In the genomic region with DNA sequence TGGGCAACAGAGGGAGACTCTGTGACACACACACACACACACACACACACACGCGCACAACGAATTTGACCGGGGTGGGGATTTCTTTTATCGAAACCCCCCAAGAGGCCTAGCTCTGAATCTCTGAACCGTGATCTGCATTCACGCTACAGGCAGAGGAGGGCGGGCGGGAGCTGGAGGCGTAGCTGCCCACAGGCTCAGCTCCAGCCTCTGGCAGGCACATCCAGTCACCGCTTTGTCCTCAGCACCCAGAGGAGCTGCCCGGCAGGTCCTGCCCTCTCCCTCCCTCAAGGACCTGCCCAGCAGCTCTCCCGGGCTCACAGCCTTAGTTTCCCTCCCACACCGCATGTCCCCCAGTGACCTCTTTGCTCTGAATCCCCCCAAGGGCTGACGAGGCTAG, we compare ENCODE assay signal across 30 cellular contexts. TPM values are rescaled to one million over a fixed set of nuclear protein-coding genes. Genes with fewer than 3 reads are reported as not detected.
"Had no signal": no experiment of that assay in that cellular context is flagged by ENCODE, and none has a peak within 500 bp of the region (broad histone marks: within the 10 kb centered on the region; RNA-seq: fewer than 3 reads in every experiment).

No MANE protein-coding gene starts in this region.

- ATAC-seq: activated CD4-positive, CD25-positive, alpha-beta regulatory T cell treated with anti-CD3 and anti-CD28 coated beads, Interleukin-2, amount 50 U/mL, for 24 hours; activated naive CD4-positive, alpha-beta T cell treated with anti-CD3 and anti-CD28 coated beads, Interleukin-2, amount 50 U/mL, for 72 hours; effector memory CD8-positive, alpha-beta T cell; gastrocnemius medialis; T-cell had no signal

- H3K36me3 Mint-ChIP-seq: activated naive CD4-positive, alpha-beta T cell treated with anti-CD3 and anti-CD28 coated beads, Interleukin-2, amount 50 U/mL, for 72 hours; naive B cell had no signal

- H3K27me3 Mint-ChIP-seq: activated CD4-positive, alpha-beta memory T cell treated with anti-CD3 and anti-CD28 coated beads, Interleukin-2, amount 10 ng/mL, durations not matched to agents 7 days and 5 days; activated T-cell treated with anti-CD3 and anti-CD28 coated beads, Interleukin-2, amount 50 U/mL, for 24 hours; effector memory CD8-positive, alpha-beta T cell; stimulated activated naive CD8-positive, alpha-beta T cell treated with anti-CD3 and anti-CD28 coated beads, Interleukin-15, Interleukin-2, amounts not matched to agents 100 ng/mL and 50 ng/mL, for 24 hours; T-cell had no signal

- H3K9me3 Mint-ChIP-seq: activated CD4-positive, alpha-beta memory T cell treated with anti-CD3 and anti-CD28 coated beads, Interleukin-2, amount 10 ng/mL, durations not matched to agents 7 days and 5 days; activated naive CD4-positive, alpha-beta T cell treated with anti-CD3 and anti-CD28 coated beads, Interleukin-2, amount 50 U/mL, for 72 hours; activated T-cell treated with anti-CD3 and anti-CD28 coated beads, Interleukin-2, amount 50 U/mL, for 24 hours; brain; effector memory CD8-positive, alpha-beta T cell; mesothelial cell of epicardium; naive B cell; neural crest cell; stimulated activated naive CD8-positive, alpha-beta T cell treated with anti-CD3 and anti-CD28 coated beads, Interleukin-15, Interleukin-2, amounts not matched to agents 100 ng/mL and 50 ng/mL, for 24 hours; T-cell; T-helper 2 cell treated with Interferon-gamma antibody and Interleukin-4, amounts not matched to agents 5 μg/mL and 100 μg/mL, for 36 hours had no signal

- H3K4me3 ChIP-seq: adrenal gland, ascending aorta, cardiac muscle cell, gastrocnemius medialis, right atrium auricular region, spleen, thoracic aorta, upper lobe of left lung, vagina had no signal

- DNase-seq: activated CD4-positive, alpha-beta memory T cell treated with anti-CD3 and anti-CD28 coated beads, Interleukin-2, amount 10 ng/mL, durations not matched to agents 7 days and 5 days; activated CD4-positive, alpha-beta T cell treated with anti-CD3 and anti-CD28 coated beads for 48 hours; activated CD8-positive, alpha-beta memory T cell treated with anti-CD3 and anti-CD28 coated beads, Interleukin-2, amount 50 U/mL, for 48 hours; activated gamma-delta T cell treated with Interleukin-2 at 50 U/mL for 16 hours; activated T-cell treated with anti-CD3 and anti-CD28 coated beads, Interleukin-2, amount 50 U/mL, for 24 hours; adrenal gland; cortex of kidney; effector memory CD8-positive, alpha-beta T cell; erythroblast; gastrocnemius medialis; hippocampal formation; naive B cell; occipital lobe; spleen; T-cell; upper lobe of left lung had no signal

- H3K27ac Mint-ChIP-seq: activated CD4-positive, alpha-beta memory T cell treated with anti-CD3 and anti-CD28 coated beads, Interleukin-2, amount 10 ng/mL, durations not matched to agents 7 days and 5 days; activated T-cell treated with anti-CD3 and anti-CD28 coated beads, Interleukin-2, amount 50 U/mL, for 24 hours; mesothelial cell of epicardium; stimulated activated naive CD8-positive, alpha-beta T cell treated with anti-CD3 and anti-CD28 coated beads, Interleukin-15, Interleukin-2, amounts not matched to agents 100 ng/mL and 50 ng/mL, for 24 hours; T-cell had no signal

- H3K9me3 ChIP-seq: adrenal gland, ascending aorta, gastrocnemius medialis, right atrium auricular region, spleen, thoracic aorta, upper lobe of left lung, vagina had no signal

- H3K27ac ChIP-seq: adrenal gland, ascending aorta, cardiac muscle cell, gastrocnemius medialis, right atrium auricular region, spleen, thoracic aorta, upper lobe of left lung, vagina had no signal

- H3K4me1 ChIP-seq: adrenal gland, ascending aorta, gastrocnemius medialis, right atrium auricular region, upper lobe of left lung, vagina had no signal

- H3K36me3 ChIP-seq: adrenal gland, ascending aorta, cardiac muscle cell, gastrocnemius medialis, right atrium auricular region, spleen, thoracic aorta, vagina had no signal

- H3K4me3 Mint-ChIP-seq: activated CD4-positive, alpha-beta memory T cell treated with anti-CD3 and anti-CD28 coated beads, Interleukin-2, amount 10 ng/mL, durations not matched to agents 7 days and 5 days; activated T-cell treated with anti-CD3 and anti-CD28 coated beads, Interleukin-2, amount 50 U/mL, for 24 hours; brain; effector memory CD8-positive, alpha-beta T cell; mesothelial cell of epicardium; naive B cell; neural crest cell; stimulated activated naive CD8-positive, alpha-beta T cell treated with anti-CD3 and anti-CD28 coated beads, Interleukin-15, Interleukin-2, amounts not matched to agents 100 ng/mL and 50 ng/mL, for 24 hours; T-helper 2 cell treated with Interferon-gamma antibody and Interleukin-4, amounts not matched to agents 5 μg/mL and 100 μg/mL, for 36 hours had no signal

- H3K4me1 Mint-ChIP-seq: brain, mesothelial cell of epicardium, neural crest cell had no signal

- H3K27me3 ChIP-seq: adrenal gland, ascending aorta, cardiac muscle cell, right atrium auricular region, upper lobe of left lung, vagina had no signal

RNA-seq across cellular contexts. Expression of gene CILP2, which starts 20.0 kb away (rescaled TPM):
- total RNA-seq: ascending aorta, kidney epithelial cell, pulmonary artery endothelial cell had no signal

RNA-seq across cellular contexts. Expression of gene TSSK6, which starts 42.7 kb away (rescaled TPM):
- total RNA-seq: ascending aorta had no signal
